In genomic region chr1:156643266-156644092, GRCh38 we compare ENCODE assay signal across 12 cellular contexts. TPM values are rescaled to one million over a fixed set of nuclear protein-coding genes. Genes with fewer than 3 reads are reported as not detected.
DNase-seq lines count a peak whose midpoint lies in the region; ATAC-seq and TF ChIP-seq lines count a peak whose summit lies in the region.
"Had no signal": no experiment of that assay in that cellular context is flagged by ENCODE, and none has a peak within 500 bp of the region (broad histone marks: within the 10 kb centered on the region; RNA-seq: fewer than 3 reads in every experiment).

No MANE protein-coding gene starts in this region.

- DNase-seq in CD1c-positive myeloid dendritic cell (ENCODE audit: extremely low spot score) = peak; percentile 35
- DNase-seq in GM19240 (ENCODE audit: insufficient read length, low spot score) = peak; percentile 55
- DNase-seq in OCI-M1 (lab: John Stamatoyannopoulos, UW) = peak; percentile 48
- no peak for DNase-seq in central memory CD8-positive, alpha-beta T cell (ENCODE audit: low spot score in 2 of 2)
- DNase-seq in SKM-1 treated with dmso at 0.1 percent for 144 hours (lab: John Stamatoyannopoulos, UW; ENCODE audit: unreplicated experiment) = no peak
- DNase-seq: COR-L47, mammary epithelial cell, sigmoid colon had no signal

- H3K36me3 ChIP-seq in gastroesophageal sphincter = no peaks in the 10 kb centered on the region
- H3K36me3 ChIP-seq: sigmoid colon had no signal

- no peak overlapping the region for H3K4me3 Mint-ChIP-seq in central memory CD8-positive, alpha-beta T cell

- H3K27me3 Mint-ChIP-seq in central memory CD8-positive, alpha-beta T cell = peaks cover 96% of the 10 kb centered on the region

- H3K36me3 Mint-ChIP-seq in central memory CD8-positive, alpha-beta T cell (ENCODE audit: insufficient read depth) = peaks cover 4% of the 10 kb centered on the region

- H3K4me3 ChIP-seq in gastroesophageal sphincter = no peak overlapping the region
- H3K4me3 ChIP-seq: sigmoid colon had no signal

- no peak for TF ChIP-seq POLR2A in gastroesophageal sphincter (IDR thresholded peaks at IDR 0.05)

- no peak overlapping the region for H3K27ac ChIP-seq in gastroesophageal sphincter
- H3K27ac ChIP-seq: sigmoid colon had no signal

- peak; percentile 73 for ATAC-seq in central memory CD8-positive, alpha-beta T cell (replicated peaks; ENCODE audit: extremely low read depth, poor library complexity, severe bottlenecking)
- ATAC-seq in gastroesophageal sphincter (no peak), HG03095 (IDR thresholded peaks at IDR 0.05; ENCODE audit: unreplicated experiment) (no peak), HG03442 (IDR thresholded peaks at IDR 0.05; ENCODE audit: unreplicated experiment) (no peak)

- 55 to 67% methylated on average over 6 to 10 of the region's 13 CpGs for WGBS in gastroesophageal sphincter (ENCODE audit: low coverage in 1 of 2), 2 donors

- no peak for TF ChIP-seq EP300 in gastroesophageal sphincter (IDR thresholded peaks at IDR 0.05)

- TF ChIP-seq CTCF in gastroesophageal sphincter (IDR thresholded peaks at IDR 0.05) = no peak

- H3K27ac Mint-ChIP-seq in central memory CD8-positive, alpha-beta T cell (ENCODE audit: low read depth) = no peak overlapping the region

- peaks cover 99% of the 10 kb centered on the region for H3K27me3 ChIP-seq in gastroesophageal sphincter

- H3K9me3 ChIP-seq in gastroesophageal sphincter = no peaks in the 10 kb centered on the region
- H3K9me3 ChIP-seq: sigmoid colon had no signal

- H3K4me1 ChIP-seq in gastroesophageal sphincter = peaks cover 0 to 21% (median 11%) of the 10 kb centered on the region in 3 donors

- H3K9me3 Mint-ChIP-seq in central memory CD8-positive, alpha-beta T cell = no peaks in the 10 kb centered on the region

- peaks cover 20% of the 10 kb centered on the region for H3K4me1 Mint-ChIP-seq in central memory CD8-positive, alpha-beta T cell

RNA-seq across cellular contexts. Expression of gene BCAN, which starts 1.6 kb away (rescaled TPM):
- total RNA-seq in gastroesophageal sphincter = 1 to 10 TPM in 2 of 4 donors, under 1 TPM in 1, not detected in 1; 0.50 to 5.0 (median 1.9) TPM
- total RNA-seq: fibroblast of villous mesenchyme, mammary epithelial cell had no signal

RNA-seq across cellular contexts. Expression of gene HAPLN2, which starts 24.3 kb away (rescaled TPM):
- total RNA-seq in gastroesophageal sphincter = 1 to 10 TPM in 2 of 4 donors, under 1 TPM in 2; 0.13 to 3.0 (median 1.2) TPM
- total RNA-seq: fibroblast of villous mesenchyme, mammary epithelial cell had no signal

RNA-seq across cellular contexts. Expression of gene NES, which starts 33.7 kb away (rescaled TPM):
- total RNA-seq in gastroesophageal sphincter = 10 to 100 TPM; 13.9 to 34.3 (median 23.9) TPM

RNA-seq across cellular contexts. Expression of gene GPATCH4, which starts 42.2 kb away (rescaled TPM):
- total RNA-seq in gastroesophageal sphincter = 10 to 100 TPM; 18.4 to 37.2 (median 24.0) TPM

RNA-seq across cellular contexts. Expression of gene NAXE, which starts 51.9 kb away (rescaled TPM):
- 10 to 100 TPM; 65.1 to 93.6 (median 73.4) TPM for total RNA-seq in gastroesophageal sphincter

Comparison
In these comparisons a context has a peak if more than half of its experiments do, and no peak if none do; other contexts are left out.
1. DNase-seq: peak in CD1c-positive myeloid dendritic cell (single experiment), GM19240 (single experiment) and OCI-M1 (single experiment); none in central memory CD8-positive, alpha-beta T cell (0 of 2) and SKM-1 treated with dmso at 0.1 percent for 144 hours (single experiment).